Comparison of ENCODE assay signal across 8 cellular contexts in the genomic region with DNA sequence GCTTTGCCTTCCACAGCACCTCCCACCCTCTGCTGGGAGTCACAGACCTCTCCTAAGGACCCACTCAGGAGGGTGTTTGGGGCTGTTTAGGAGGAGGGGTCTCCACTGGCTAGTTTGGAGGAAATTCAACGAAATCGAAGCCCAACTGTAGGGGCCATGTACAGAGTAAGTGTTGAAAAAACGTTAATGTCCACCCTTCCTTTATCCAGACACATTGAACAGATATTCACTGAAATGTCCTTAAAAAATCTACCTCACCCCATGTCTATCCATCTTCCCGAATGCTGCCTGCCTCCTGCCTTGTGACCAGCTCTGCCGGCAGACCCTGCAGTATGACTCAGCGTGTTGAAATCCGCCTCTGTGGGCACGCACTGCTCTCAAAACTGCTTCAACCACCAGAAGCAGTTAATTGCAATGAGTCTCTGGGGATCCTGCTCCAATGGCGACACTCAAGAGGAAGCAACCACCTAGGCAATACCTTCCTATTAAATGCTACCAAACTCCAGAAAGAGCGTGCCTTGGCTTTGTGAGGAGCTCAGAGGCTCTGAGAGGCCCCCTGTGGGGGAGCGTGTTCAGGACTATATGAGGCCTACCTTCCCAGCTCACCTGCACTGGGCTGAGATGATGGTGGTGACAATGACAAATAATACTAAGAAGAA.
DNase-seq lines count a peak whose midpoint lies in the region; ATAC-seq and TF ChIP-seq lines count a peak whose summit lies in the region.

No MANE protein-coding gene starts in this region.

- H3K36me3 ChIP-seq in smooth muscle cell (ENCODE audit: low read depth): no peaks in the 10 kb centered on the region
- H3K36me3 ChIP-seq in effector memory CD4-positive, alpha-beta T cell (ENCODE audit: control insufficient read depth, insufficient read depth, low read length): no peaks in the 10 kb centered on the region

- no peaks in the 10 kb centered on the region for H3K79me2 ChIP-seq in smooth muscle cell (ENCODE audit: low read depth)

- no peaks in the 10 kb centered on the region for H3K9me3 ChIP-seq in smooth muscle cell (replicated peaks; ENCODE audit: low read depth)
- H3K9me3 ChIP-seq in effector memory CD4-positive, alpha-beta T cell (ENCODE audit: control insufficient read depth, low read length): no peaks in the 10 kb centered on the region

- H4K20me1 ChIP-seq in smooth muscle cell (ENCODE audit: low read depth): no peaks in the 10 kb centered on the region

- DNase-seq in GM04503 (ENCODE audit: low read depth) (peak; percentile 86), NCI-H2227 (lab: John Stamatoyannopoulos, UW; ENCODE audit: unreplicated experiment) (peak; percentile 83), astrocyte of the hippocampus (ENCODE audit: low read depth, low spot score) (peak; percentile 97), iPS-NIHi7 (ENCODE audit: extremely low spot score) (peak; percentile 56), smooth muscle cell (lab: John Stamatoyannopoulos, UW; ENCODE audit: unreplicated experiment) (peak; percentile 28)
- DNase-seq in effector memory CD4-positive, alpha-beta T cell: no peak

- H3K4me1 ChIP-seq in smooth muscle cell (ENCODE audit: low read depth): peaks cover 39% of the 10 kb centered on the region
- no peaks in the 10 kb centered on the region for H3K4me1 ChIP-seq in effector memory CD4-positive, alpha-beta T cell (ENCODE audit: control insufficient read depth, insufficient read depth, low read length, poor library complexity, severe bottlenecking)

- H3K27ac ChIP-seq in smooth muscle cell (ENCODE audit: low read depth): peak overlapping the region; percentile 89
- H3K27ac ChIP-seq in effector memory CD4-positive, alpha-beta T cell (ENCODE audit: insufficient read depth, low read length, poor library complexity, severe bottlenecking): no peak overlapping the region

- H3K9ac ChIP-seq in smooth muscle cell (ENCODE audit: low read depth): peak overlapping the region; percentile 84

- 30% methylated on average over 11 of the region's 11 CpGs for WGBS in smooth muscle cell (ENCODE audit: low lambda C conversion rate)

- H3K4me2 ChIP-seq in smooth muscle cell: peak overlapping the region; percentile 64

- TF ChIP-seq CTCF in smooth muscle cell (IDR thresholded peaks at IDR 0.05; ENCODE audit: borderline replicate concordance, insufficient read depth, poor library complexity, severe bottlenecking): no peak

- no peaks in the 10 kb centered on the region for H3K27me3 ChIP-seq in smooth muscle cell (ENCODE audit: low read depth)
- no peaks in the 10 kb centered on the region for H3K27me3 ChIP-seq in effector memory CD4-positive, alpha-beta T cell (replicated peaks; ENCODE audit: control insufficient read depth, insufficient read depth, low read length, poor library complexity, severe bottlenecking)

- no peak overlapping the region for H3K4me3 ChIP-seq in smooth muscle cell
- no peak overlapping the region for H3K4me3 ChIP-seq in effector memory CD4-positive, alpha-beta T cell (ENCODE audit: insufficient read depth, low read depth, low read length, poor library complexity, severe bottlenecking)

- ATAC-seq in HG03045 (IDR thresholded peaks at IDR 0.05; ENCODE audit: unreplicated experiment) (no peak), HG03025 (IDR thresholded peaks at IDR 0.05; ENCODE audit: low FRiP score, unreplicated experiment) (no peak)

- peaks cover 43% of the 10 kb centered on the region for H3F3A ChIP-seq in smooth muscle cell (ENCODE audit: low read depth)

- H2AFZ ChIP-seq in smooth muscle cell (ENCODE audit: low read depth): peak overlapping the region; percentile 39

Comparison
In these comparisons a context has a peak if more than half of its experiments do, and no peak if none do; other contexts are left out.
1. DNase-seq: peak in GM04503 (single experiment), NCI-H2227 (single experiment), astrocyte of the hippocampus (single experiment), iPS-NIHi7 (single experiment) and smooth muscle cell (single experiment); none in effector memory CD4-positive, alpha-beta T cell (0 of 3).